In genomic region chr18:23503967-23504352, GRCh38 we compare ENCODE assay signal across 8 cellular contexts. TPM values are rescaled to one million over a fixed set of nuclear protein-coding genes. Genes with fewer than 3 reads are reported as not detected.
DNase-seq lines count a peak whose midpoint lies in the region; ATAC-seq and TF ChIP-seq lines count a peak whose summit lies in the region.

No MANE protein-coding gene starts in this region.

- H3K27ac Mint-ChIP-seq in H9: peak overlapping the region in 2 of 3 experiments; percentile 7 to 44; a peak in 1 of 7 replicates
- peak overlapping the region; percentile 92 for H3K27ac Mint-ChIP-seq in T-helper 1 cell treated with Interleukin-12 subunit alpha and Interleukin-12 subunit beta and Interleukin-4 antibody, amounts not matched to agents 30 μg/mL and 1 μg/mL, for 36 hours

- no peaks in the 10 kb centered on the region for H3K27me3 ChIP-seq in H9 (ENCODE audit: insufficient read depth, low read length)
- no peaks in the 10 kb centered on the region for H3K27me3 ChIP-seq in skeletal muscle tissue (ENCODE audit: control insufficient read depth in 3 of 3, insufficient read depth in 3 of 3, low read length in 3 of 3)

- no peak overlapping the region for H2AFZ ChIP-seq in H9 (ENCODE audit: low read length)

- DNase-seq in H9 (no peak), fibroblast of mammary gland (ENCODE audit: low read depth) (no peak), NCI-H2081 treated with DMSO at 0.1 percent for 48 hours (lab: John Stamatoyannopoulos, UW) (no peak), SHP77 treated with DMSO at 0.1 percent for 48 hours (lab: John Stamatoyannopoulos, UW) (no peak)

- peaks cover 3% of the 10 kb centered on the region for H3K23me2 ChIP-seq in H9 (ENCODE audit: insufficient read length, low read depth, low read length, poor library complexity, severe bottlenecking)

- no peak overlapping the region for H3K27ac ChIP-seq in H9 (ENCODE audit: insufficient read length, low read depth, low read length)
- H3K27ac ChIP-seq in skeletal muscle tissue (ENCODE audit: low read depth, low read length): peak overlapping the region; percentile 65

- H3K36me3 Mint-ChIP-seq in H9 (ENCODE audit: insufficient read depth in 1 of 3, low read depth in 3 of 3): peaks cover 0 to 12% (median 7%) of the 10 kb centered on the region in 3 experiments; a peak in 4 of 7 replicates
- peaks cover 25% of the 10 kb centered on the region for H3K36me3 Mint-ChIP-seq in T-helper 1 cell treated with Interleukin-12 subunit alpha and Interleukin-12 subunit beta and Interleukin-4 antibody, amounts not matched to agents 30 μg/mL and 1 μg/mL, for 36 hours (ENCODE audit: low read depth)

- no peak overlapping the region for H4K8ac ChIP-seq in H9 (replicated peaks; ENCODE audit: insufficient read length, low read depth, low read length)

- H3K56ac ChIP-seq in H9 (ENCODE audit: insufficient read length, low read depth, low read length): no peak overlapping the region

- no peak overlapping the region for H2BK5ac ChIP-seq in H9 (ENCODE audit: insufficient read length, low read length)

- H3K9ac ChIP-seq in H9 (ENCODE audit: extremely low read depth, insufficient read length, low read length) (no peak overlapping the region), skeletal muscle tissue (ENCODE audit: low read depth in 1 of 3, low read length in 3 of 3) (peak overlapping the region; percentile 78 to 95 (median 86))

- H3K9me3 ChIP-seq in H9 (ENCODE audit: control insufficient read depth, low read depth, low read length) (no peaks in the 10 kb centered on the region), skeletal muscle tissue (ENCODE audit: control insufficient read depth in 3 of 3, low read length in 3 of 3) (no peaks in the 10 kb centered on the region)

- no peaks in the 10 kb centered on the region for H3K79me2 ChIP-seq in H9 (ENCODE audit: insufficient read depth, low read length)

- peaks cover 19 to 23% of the 10 kb centered on the region in 2 experiments for H3K4me1 Mint-ChIP-seq in H9
- H3K4me1 Mint-ChIP-seq in T-helper 1 cell treated with Interleukin-12 subunit alpha and Interleukin-12 subunit beta and Interleukin-4 antibody, amounts not matched to agents 30 μg/mL and 1 μg/mL, for 36 hours (ENCODE audit: low read depth): peaks cover 47% of the 10 kb centered on the region

- ATAC-seq in HG02973 (IDR thresholded peaks at IDR 0.05; ENCODE audit: unreplicated experiment) (no peak), GM18870 (IDR thresholded peaks at IDR 0.05; ENCODE audit: unreplicated experiment) (no peak)

- H3T11ph ChIP-seq in H9 (ENCODE audit: low read length): no peak overlapping the region

- H2BK12ac ChIP-seq in H9 (ENCODE audit: insufficient read length, low read depth, low read length): no peak overlapping the region

- H3K4me3 ChIP-seq in fibroblast of mammary gland (ENCODE audit: control insufficient read depth, low read depth, low read length) (peak overlapping the region; percentile 80), skeletal muscle tissue (ENCODE audit: low read length in 3 of 3) (peak overlapping the region; percentile 77 to 88 (median 77))

- H2BK20ac ChIP-seq in H9 (ENCODE audit: low read depth, low read length, poor library complexity, severe bottlenecking): no peak overlapping the region

- peak overlapping the region; percentile 89 to 92 for H3K4me3 Mint-ChIP-seq in H9
- peak overlapping the region; percentile 93 for H3K4me3 Mint-ChIP-seq in T-helper 1 cell treated with Interleukin-12 subunit alpha and Interleukin-12 subunit beta and Interleukin-4 antibody, amounts not matched to agents 30 μg/mL and 1 μg/mL, for 36 hours

- no peak overlapping the region for H4K5ac ChIP-seq in H9 (ENCODE audit: insufficient read length, low read depth, low read length)

- H3K27me3 Mint-ChIP-seq in H9 (ENCODE audit: low read depth): peaks cover 19% of the 10 kb centered on the region
- H3K27me3 Mint-ChIP-seq in T-helper 1 cell treated with Interleukin-12 subunit alpha and Interleukin-12 subunit beta and Interleukin-4 antibody, amounts not matched to agents 30 μg/mL and 1 μg/mL, for 36 hours (ENCODE audit: low read depth): no peaks in the 10 kb centered on the region

- H4K20me1 ChIP-seq in H9 (ENCODE audit: control insufficient read depth, insufficient read depth, insufficient read length): no peaks in the 10 kb centered on the region

- TF ChIP-seq CTCF in H9 (conservative IDR thresholded peaks at IDR 0.05): no peak
- no peak for TF ChIP-seq CTCF in fibroblast of mammary gland (conservative IDR thresholded peaks at IDR 0.05; ENCODE audit: control insufficient read depth, insufficient read depth, low read depth, low read length)

- no peak overlapping the region for H2AK5ac ChIP-seq in H9 (ENCODE audit: insufficient read length, low read length)

- no peak overlapping the region for H3K4ac ChIP-seq in H9 (ENCODE audit: low read depth, low read length)

- no peaks in the 10 kb centered on the region for H3K79me1 ChIP-seq in H9 (ENCODE audit: insufficient read depth, low read depth, low read length, poor library complexity, severe bottlenecking)

- WGBS in H9 (ENCODE audit: extremely low coverage, insufficient read length, low lambda C conversion rate): no CpG with 5 or more reads among the region's 21 CpGs

- no peak overlapping the region for H2BK120ac ChIP-seq in H9 (ENCODE audit: low read depth, low read length, poor library complexity, severe bottlenecking)

- H3K4me1 ChIP-seq in H9 (ENCODE audit: insufficient read depth, low read length) (no peaks in the 10 kb centered on the region), skeletal muscle tissue (ENCODE audit: control insufficient read depth in 3 of 3, insufficient read depth in 3 of 3, low read length in 3 of 3) (peaks cover 13 to 24% (median 24%) of the 10 kb centered on the region in 3 donors)

- H3K14ac ChIP-seq in H9 (ENCODE audit: insufficient read depth, low read length): no peak overlapping the region

- no peaks in the 10 kb centered on the region for H3K9me3 Mint-ChIP-seq in H9
- no peaks in the 10 kb centered on the region for H3K9me3 Mint-ChIP-seq in T-helper 1 cell treated with Interleukin-12 subunit alpha and Interleukin-12 subunit beta and Interleukin-4 antibody, amounts not matched to agents 30 μg/mL and 1 μg/mL, for 36 hours

- H2BK15ac ChIP-seq in H9 (ENCODE audit: low read depth, low read length): no peak overlapping the region

- H3K18ac ChIP-seq in H9 (ENCODE audit: insufficient read length, low read depth, low read length): no peak overlapping the region

- no peak overlapping the region for H3K23ac ChIP-seq in H9 (ENCODE audit: insufficient read length, low read depth, low read length)

- peak overlapping the region; percentile 82 for H3K4me2 ChIP-seq in H9 (ENCODE audit: insufficient read depth, insufficient read length, low read length)

- no peak overlapping the region for H4K91ac ChIP-seq in H9 (ENCODE audit: insufficient read length, low read depth, low read length)

- peaks cover 0 to 9% (median 2%) of the 10 kb centered on the region in 3 donors for H3K36me3 ChIP-seq in skeletal muscle tissue (ENCODE audit: control insufficient read depth in 3 of 3, insufficient read depth in 3 of 3, low read length in 3 of 3)

RNA-seq across cellular contexts. Expression of gene RMC1, which starts 0.6 kb away (rescaled TPM):
- total RNA-seq in H9 (2021) (20.9 and 21.3 TPM in 2 replicates), skeletal muscle tissue (14.6 TPM)

RNA-seq across cellular contexts. Expression of gene RIOK3, which starts 50.9 kb away (rescaled TPM):
- 30.8 and 34.6 TPM in 2 replicates for total RNA-seq in H9 (2021)
- total RNA-seq in skeletal muscle tissue: 55.3 TPM
